22 cellular contexts compared by ENCODE assay signal in genomic region chr11:20336056-20336455, GRCh38.
"Had no signal": no experiment of that assay in that cellular context is flagged by ENCODE, and none has a peak within 500 bp of the region (broad histone marks: within the 10 kb centered on the region; RNA-seq: fewer than 3 reads in every experiment).

No MANE protein-coding gene starts in this region.

- H3K4me1 ChIP-seq: pancreas, psoas muscle, right lobe of liver, sigmoid colon, stomach, thyroid gland, tibial nerve, upper lobe of left lung, vagina had no signal

- H3K9me3 ChIP-seq: neutrophil, pancreas, psoas muscle, right lobe of liver, sigmoid colon, stomach, thoracic aorta, thyroid gland, tibial nerve, upper lobe of left lung, vagina had no signal

- H3K4me3 ChIP-seq: pancreas, psoas muscle, right lobe of liver, sigmoid colon, stomach, thoracic aorta, thyroid gland, tibial nerve, upper lobe of left lung, vagina had no signal

- H3K36me3 ChIP-seq: neutrophil, pancreas, right lobe of liver, sigmoid colon, stomach, thoracic aorta, thyroid gland, tibial nerve, upper lobe of left lung, vagina had no signal

- H3K27ac ChIP-seq: neutrophil, pancreas, psoas muscle, right lobe of liver, sigmoid colon, stomach, thoracic aorta, thyroid gland, tibial nerve, upper lobe of left lung, vagina had no signal

- H3K27me3 ChIP-seq: thyroid gland, upper lobe of left lung, vagina had no signal

- DNase-seq: natural killer cell; nucleus accumbens; pancreas; psoas muscle; right cardiac atrium; right lobe of liver; sigmoid colon; small intestine; stimulated activated CD4-positive, alpha-beta T cell treated with anti-CD3 and anti-CD28 coated beads, Interleukin-15, amount 100 ng/mL, for 24 hours; stimulated activated CD4-positive, alpha-beta T cell treated with anti-CD3 and anti-CD28 coated beads, Interleukin-2, amount 100 ng/mL, for 24 hours; stimulated activated CD4-positive, alpha-beta T cell treated with anti-CD3 and anti-CD28 coated beads, Interleukin-2, amount 100 ng/mL, for 48 hours; stimulated activated CD4-positive, alpha-beta T cell treated with anti-CD3 and anti-CD28 coated beads, Interleukin-4, amount 100 ng/mL, for 24 hours; stimulated activated naive B cell treated with anti-CD40 and anti-IgM and Interleukin-4, amounts not matched to agents 10 μg/mL and 1 μg/mL and 100 μg/mL, for 72 hours; stimulated activated naive CD4-positive, alpha-beta T cell treated with Interleukin-2 at 50 U/mL for 16 hours; stomach; thyroid gland; trophoblast cell; upper lobe of left lung had no signal
